Comparison of ENCODE assay signal across 1 cellular context in the genomic region with DNA sequence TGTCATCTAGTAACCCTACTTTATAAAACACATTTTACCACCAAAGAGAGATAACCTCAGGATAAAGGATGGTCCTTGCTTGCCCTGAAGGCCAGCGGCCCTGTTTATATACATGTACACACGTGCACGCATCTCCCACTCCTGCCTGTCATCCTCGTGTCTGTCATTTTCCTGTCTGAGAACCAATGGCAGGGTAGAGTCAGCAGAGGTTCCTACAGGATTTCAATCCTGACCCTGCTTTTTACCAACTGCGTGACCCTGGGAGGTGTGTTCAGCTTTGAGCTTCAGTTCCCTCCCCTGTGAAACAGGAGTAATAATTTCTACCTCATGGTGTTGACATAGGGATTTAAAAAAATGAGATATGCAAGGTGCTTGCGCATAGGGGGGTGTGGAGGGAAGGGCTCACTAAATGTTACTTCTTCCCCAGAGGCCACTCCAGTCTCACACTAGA.
A peak's percentile ranks its signal among the peaks of the same experiment; 100 is the strongest.
TF ChIP-seq lines count a peak whose summit lies in the region.

No MANE protein-coding gene starts in this region.

TF ChIP-seq in HEK293, 187 proteins besides CTCF, POLR2A, EP300 and RAD21 (continued from another document):
- TF ChIP-seq PRDM6 (tag by site-specific recombination; IDR thresholded peaks at IDR 0.05): 0 out of 2 replicates have a peak, but pooled peaks have one; percentile 13
- peak; percentile 94 for TF ChIP-seq KLF17 (tag by site-specific recombination; IDR thresholded peaks at IDR 0.05)
- peak; percentile 92 for TF ChIP-seq GLIS1 (tag by site-specific recombination; IDR thresholded peaks at IDR 0.05)
- peak; percentile 71 for TF ChIP-seq ZNF341 (tag by site-specific recombination; IDR thresholded peaks at IDR 0.05; ENCODE audit: low read depth)
